In the genomic region with DNA sequence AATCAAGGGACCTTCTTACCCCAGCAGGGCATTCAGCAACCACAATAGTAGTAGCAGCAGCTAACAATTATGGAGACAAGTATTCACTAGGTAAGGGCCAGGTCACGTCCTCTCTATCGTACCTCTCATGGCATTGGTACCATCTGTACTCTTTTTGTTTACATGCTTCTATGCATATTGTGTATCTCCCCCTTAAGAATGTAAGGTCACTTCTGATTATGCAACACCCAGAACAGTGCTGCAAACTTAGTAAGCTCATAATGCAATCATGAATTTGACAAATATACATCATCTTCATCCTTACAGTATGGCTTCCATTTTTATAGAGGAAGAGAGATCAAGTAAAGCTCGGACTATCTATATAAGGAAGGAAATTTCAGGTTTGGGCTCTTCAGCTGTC, we compare ENCODE assay signal across 19 cellular contexts.
"Had no signal": no experiment of that assay in that cellular context is flagged by ENCODE, and none has a peak within 500 bp of the region (broad histone marks: within the 10 kb centered on the region; RNA-seq: fewer than 3 reads in every experiment).

No MANE protein-coding gene starts in this region.

- H3K27ac Mint-ChIP-seq: activated CD4-positive, alpha-beta T cell treated with anti-CD3 and anti-CD28 coated beads, Interleukin-2, amount 10 ng/mL, durations not matched to agents 7 days and 5 days; activated naive CD8-positive, alpha-beta T cell; brain; immature natural killer cell had no signal

- H3K4me2 ChIP-seq: smooth muscle cell had no signal

- H3K36me3 ChIP-seq: lower lobe of right lung, right atrium auricular region had no signal

- H3K27me3 ChIP-seq: right atrium auricular region had no signal

- H3K27me3 Mint-ChIP-seq: activated CD4-positive, alpha-beta T cell treated with anti-CD3 and anti-CD28 coated beads, Interleukin-2, amount 10 ng/mL, durations not matched to agents 7 days and 5 days; activated naive CD8-positive, alpha-beta T cell; brain; progenitor cell of endocrine pancreas had no signal

- ATAC-seq: left cardiac atrium; lower lobe of right lung; stimulated activated naive CD8-positive, alpha-beta T cell treated with anti-CD3 and anti-CD28 coated beads, Interleukin-15, Interleukin-2, amounts not matched to agents 100 U/mL and 50 U/mL, for 24 hours had no signal

- H3K4me3 ChIP-seq: lower lobe of right lung, right atrium auricular region, smooth muscle cell had no signal

- H3K4me3 Mint-ChIP-seq: activated CD4-positive, alpha-beta T cell treated with anti-CD3 and anti-CD28 coated beads, Interleukin-2, amount 10 ng/mL, durations not matched to agents 7 days and 5 days; activated naive CD8-positive, alpha-beta T cell; brain; immature natural killer cell had no signal

- H3K36me3 Mint-ChIP-seq: activated naive CD8-positive, alpha-beta T cell; immature natural killer cell had no signal

- H3K9me3 Mint-ChIP-seq: activated CD4-positive, alpha-beta T cell treated with anti-CD3 and anti-CD28 coated beads, Interleukin-2, amount 10 ng/mL, durations not matched to agents 7 days and 5 days; brain; immature natural killer cell had no signal

- H3K27ac ChIP-seq: lower lobe of right lung, right atrium auricular region had no signal

- DNase-seq: activated CD4-positive, alpha-beta T cell treated with anti-CD3 and anti-CD28 coated beads, Interleukin-2, amount 10 ng/mL, durations not matched to agents 7 days and 5 days; activated CD8-positive, alpha-beta memory T cell treated with anti-CD3 and anti-CD28 coated beads for 24 hours; activated gamma-delta T cell treated with Interleukin-2 at 50 U/mL for 16 hours; central memory CD4-positive, alpha-beta T cell; cortex of kidney; effector CD4-positive, alpha-beta T cell; head of caudate nucleus; immature natural killer cell; left cardiac atrium; lower lobe of right lung; midbrain; stimulated activated naive CD8-positive, alpha-beta T cell treated with anti-CD3 and anti-CD28 coated beads, Interleukin-15, Interleukin-2, amounts not matched to agents 100 U/mL and 50 U/mL, for 24 hours; trophoblast cell had no signal

- H3K9me3 ChIP-seq: lower lobe of right lung, right atrium auricular region had no signal

- FAIRE-seq: frontal cortex had no signal
